Comparison of ENCODE assay signal across 21 cellular contexts in the genomic region with DNA sequence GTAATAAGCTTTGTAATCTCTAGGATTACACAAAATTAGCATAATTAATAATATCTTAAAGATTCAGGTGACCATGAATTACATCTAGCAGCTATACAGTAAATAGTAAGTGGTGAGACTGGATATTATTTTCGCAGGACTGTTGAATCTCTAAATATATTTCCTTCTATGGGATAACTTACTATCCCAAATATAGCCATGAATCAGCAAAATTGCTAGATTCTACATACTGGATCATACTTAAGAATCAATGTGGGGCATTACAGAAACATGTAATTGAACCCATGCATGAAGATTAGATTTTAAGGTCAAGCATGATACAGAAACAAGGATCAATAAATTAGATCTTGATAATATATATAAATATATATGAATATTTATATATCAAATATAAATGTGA.
DNase-seq lines count a peak whose midpoint lies in the region; ATAC-seq, FAIRE-seq and TF ChIP-seq lines count a peak whose summit lies in the region.
"Had no signal": no experiment of that assay in that cellular context is flagged by ENCODE, and none has a peak within 500 bp of the region (broad histone marks: within the 10 kb centered on the region; RNA-seq: fewer than 3 reads in every experiment).

No MANE protein-coding gene starts in this region.

- intact Hi-C loops in HepG2 (cut with micrococcal nuclease; ENCODE audit: unreplicated experiment) = no loop called here
- intact Hi-C loops in right lobe of liver (cut with DNase I) = no loop called here

- H3K27ac ChIP-seq in HepG2 (ENCODE audit: extremely low read length, insufficient read depth, low read length) (no peak overlapping the region), right lobe of liver (no peak overlapping the region), substantia nigra (ENCODE audit: low read depth, low read length, poor library complexity, severe bottlenecking) (no peak overlapping the region)
- H3K27ac ChIP-seq: 22Rv1, BLaER1 had no signal

- H3K27me3 ChIP-seq in HepG2 (ENCODE audit: control insufficient read depth in 1 of 2, insufficient read depth in 2 of 2, low read length in 2 of 2) (no peaks in the 10 kb centered on the region), right lobe of liver (no peaks in the 10 kb centered on the region)
- H3K27me3 ChIP-seq: BE2C, BLaER1 had no signal

- POLR2A ChIA-PET in HepG2 (lab: Yijun Ruan, JAX) = no interaction called here

- DNase-seq in HepG2 (ENCODE audit: low spot score) = no peak
- DNase-seq in right lobe of liver = no peak
- DNase-seq in DMS53 (lab: John Stamatoyannopoulos, UW) = no peak
- DNase-seq in substantia nigra (lab: John Stamatoyannopoulos, UW) = no peak
- DNase-seq: ACHN; BE2C; C1 segment of cervical spinal cord; CD4-positive, alpha-beta memory T cell; CD4-positive, CD25-positive, alpha-beta regulatory T cell; CD8-positive, alpha-beta memory T cell; COR-L47; DMS79; DND-41; EL; GDM1 had no signal

- no peak for TF ChIP-seq EP300 in HepG2 (IDR thresholded peaks at IDR 0.05; ENCODE audit: low read depth in 2 of 2, low read length in 2 of 2)
- no peak for TF ChIP-seq EP300 in HepG2 (CRISPR knock-in tag; IDR thresholded peaks at IDR 0.05; ENCODE audit: borderline replicate concordance)

- CTCF ChIA-PET in HepG2 (lab: Yijun Ruan, JAX; ENCODE audit: low intra/inter-chr PET ratio, low total read pairs) = no interaction called here

- no peaks in the 10 kb centered on the region for H4K20me1 ChIP-seq in HepG2 (ENCODE audit: insufficient read depth, low read length)
- H4K20me1 ChIP-seq: BLaER1 had no signal

- no peak for TF ChIP-seq RAD21 in HepG2 (CRISPR knock-in tag; IDR thresholded peaks at IDR 0.05)

- no peak overlapping the region for H3K9ac ChIP-seq in HepG2 (ENCODE audit: insufficient read depth, low read depth, low read length)
- H3K9ac ChIP-seq: BLaER1 had no signal

- no peak for TF ChIP-seq POLR2A in HepG2 (IDR thresholded peaks at IDR 0.05; ENCODE audit: insufficient read depth in 1 of 2, low read depth in 2 of 2, low read length in 2 of 2)
- no peak for TF ChIP-seq POLR2A in right lobe of liver (IDR thresholded peaks at IDR 0.05)

- 0% methylated on average over 1 of the region's 1 CpG for WGBS in HepG2 (ENCODE audit: low lambda C conversion rate)
- WGBS in right lobe of liver (ENCODE audit: insufficient coverage, low coverage, low lambda C conversion rate, missing lambda C conversion rate) = 64% methylated on average over 1 of the region's 1 CpG

- H2AFZ ChIP-seq in HepG2 (ENCODE audit: low read length) = no peak overlapping the region

- in situ Hi-C loops in HepG2 (cut with HindIII; ENCODE audit: extremely low pct_ligation_motif_present, low pct_unique_long_range_greater_than_20kb) = no loop called here

- no peak overlapping the region for H3K4me3 ChIP-seq in HepG2 (replicated peaks in 1 of 3; ENCODE audit: insufficient read depth in 1 of 3, low read depth in 2 of 3, low read length in 3 of 3)
- no peak overlapping the region for H3K4me3 ChIP-seq in right lobe of liver
- H3K4me3 ChIP-seq: BLaER1, GM12878 had no signal

- no TSS peak for BruUV-seq in HepG2 (replicated peaks; lab: Mats Ljungman, UMichigan)

- H3K4me1 ChIP-seq in HepG2 (ENCODE audit: insufficient read depth, low read length) (no peaks in the 10 kb centered on the region), right lobe of liver (no peaks in the 10 kb centered on the region)
- H3K4me1 ChIP-seq: BE2C, BLaER1 had no signal

- TF ChIP-seq CTCF in HepG2 (CRISPR knock-in tag; IDR thresholded peaks at IDR 0.05) (no peak), right lobe of liver (IDR thresholded peaks at IDR 0.05) (no peak)

- H3K36me3 ChIP-seq in HepG2 (replicated peaks in 1 of 2; ENCODE audit: control insufficient read depth in 1 of 2, insufficient read depth in 2 of 2, low read length in 2 of 2) (no peaks in the 10 kb centered on the region), right lobe of liver (no peaks in the 10 kb centered on the region)
- H3K36me3 ChIP-seq: BE2C, BLaER1 had no signal

- no peak for ATAC-seq in HepG2
- no peak for ATAC-seq in right lobe of liver
- ATAC-seq: GM12878 had no signal

- H3K4me2 ChIP-seq in HepG2 (ENCODE audit: low read depth, low read length) = no peak overlapping the region
- H3K4me2 ChIP-seq: BLaER1 had no signal

- no peak for FAIRE-seq in HepG2 (lab: Jason Lieb, UNC)
- peak; percentile 96 for FAIRE-seq in TTC549 (lab: Jason Lieb, UNC)
- FAIRE-seq: GM12878, GM12892, GM18507 had no signal

- H3K9me3 ChIP-seq in HepG2 (ENCODE audit: low read length) = peaks cover 23% of the 10 kb centered on the region
- peaks cover 0 to 3% (median under 1%) of the 10 kb centered on the region in 4 donors for H3K9me3 ChIP-seq in right lobe of liver
- H3K9me3 ChIP-seq: BE2C had no signal

- no peaks in the 10 kb centered on the region for H3K79me2 ChIP-seq in HepG2 (ENCODE audit: insufficient read depth, low read length)

TF ChIP-seq in HepG2, 621 proteins besides CTCF, POLR2A, EP300 and RAD21:
- TF ChIP-seq ZNF282 (IDR thresholded peaks at IDR 0.05; ENCODE audit: partially characterized antibody) (no peak), MAFF (IDR thresholded peaks at IDR 0.05; ENCODE audit: low read depth, low read length) (0 out of 2 replicates have a peak, but pooled peaks have one; percentile 30), KLF11 (CRISPR knock-in tag; IDR thresholded peaks at IDR 0.05) (no peak), MYC (CRISPR knock-in tag; IDR thresholded peaks at IDR 0.05; ENCODE audit: borderline replicate concordance) (no peak), KMT2A (CRISPR knock-in tag; IDR thresholded peaks at IDR 0.05) (no peak), MAFK (conservative IDR thresholded peaks at IDR 0.05 in 1 of 2, IDR thresholded peaks at IDR 0.05 in 1 of 2; ENCODE audit: low read length in 2 of 2) (peak; percentile 22 to 58; a peak in 1 of 4 replicates)
- TF ChIP-seq, protein P1, sequence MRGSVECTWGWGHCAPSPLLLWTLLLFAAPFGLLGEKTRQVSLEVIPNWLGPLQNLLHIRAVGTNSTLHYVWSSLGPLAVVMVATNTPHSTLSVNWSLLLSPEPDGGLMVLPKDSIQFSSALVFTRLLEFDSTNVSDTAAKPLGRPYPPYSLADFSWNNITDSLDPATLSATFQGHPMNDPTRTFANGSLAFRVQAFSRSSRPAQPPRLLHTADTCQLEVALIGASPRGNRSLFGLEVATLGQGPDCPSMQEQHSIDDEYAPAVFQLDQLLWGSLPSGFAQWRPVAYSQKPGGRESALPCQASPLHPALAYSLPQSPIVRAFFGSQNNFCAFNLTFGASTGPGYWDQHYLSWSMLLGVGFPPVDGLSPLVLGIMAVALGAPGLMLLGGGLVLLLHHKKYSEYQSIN (CRISPR knock-in tag; IDR thresholded peaks at IDR 0.05; ENCODE audit: borderline replicate concordance) = no peak
